In the genomic region with DNA sequence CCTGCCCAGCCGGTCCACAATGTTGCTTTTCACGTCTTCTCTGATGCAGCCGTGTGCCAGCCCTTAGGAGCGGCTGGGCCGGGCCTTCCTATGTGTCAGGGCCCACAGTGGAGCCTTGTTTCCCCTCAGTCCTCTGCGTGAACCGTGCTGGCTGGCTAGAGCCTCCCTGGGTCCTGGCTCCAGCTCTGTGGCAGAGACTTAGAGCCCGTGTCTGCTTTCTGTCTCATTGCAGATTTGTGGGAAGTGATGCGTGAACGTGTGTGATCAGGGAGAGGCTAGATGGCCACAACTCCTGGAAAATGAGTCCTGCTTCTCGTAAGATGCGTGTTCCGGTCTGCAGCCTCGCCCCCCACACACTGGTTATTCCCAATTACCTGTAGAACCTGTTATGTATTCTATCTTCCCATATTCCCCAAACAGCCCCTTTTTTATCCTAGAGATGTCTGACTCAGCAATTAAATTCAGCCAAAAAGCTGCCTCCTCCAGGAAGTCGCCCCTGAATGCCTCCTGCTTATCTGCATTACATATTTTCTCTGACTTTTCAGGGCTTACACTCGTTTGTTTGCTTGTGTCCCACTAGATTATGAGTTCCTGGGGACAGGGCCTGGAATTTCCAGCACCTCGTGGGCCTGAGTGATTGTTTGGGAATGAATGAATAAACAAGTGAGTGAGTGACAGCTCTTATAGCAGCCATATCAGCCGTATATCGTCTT, we compare ENCODE assay signal across 17 cellular contexts.
"Had no signal": no experiment of that assay in that cellular context is flagged by ENCODE, and none has a peak within 500 bp of the region (broad histone marks: within the 10 kb centered on the region; RNA-seq: fewer than 3 reads in every experiment).

No MANE protein-coding gene starts in this region.

- H3K36me3 ChIP-seq: left ventricle myocardium inferior, tibial nerve had no signal

- H3K4me1 Mint-ChIP-seq: activated naive CD8-positive, alpha-beta T cell treated with anti-CD3 and anti-CD28 coated beads for 36 hours; immature natural killer cell; stimulated activated effector memory CD8-positive, alpha-beta T cell treated with anti-CD3 and anti-CD28 coated beads, Interleukin-12 subunit alpha, Interleukin-12 subunit beta, amount 100 ng/mL, for 72 hours had no signal

- H3K27ac Mint-ChIP-seq: activated naive CD8-positive, alpha-beta T cell treated with anti-CD3 and anti-CD28 coated beads for 36 hours; immature natural killer cell; stimulated activated effector memory CD8-positive, alpha-beta T cell treated with anti-CD3 and anti-CD28 coated beads, Interleukin-12 subunit alpha, Interleukin-12 subunit beta, amount 100 ng/mL, for 72 hours; T-helper 2 cell treated with Interferon-gamma antibody and Interleukin-4, amounts not matched to agents 5 μg/mL and 100 μg/mL, for 36 hours had no signal

- DNase-seq: activated CD4-positive, alpha-beta T cell treated with anti-CD3 and anti-CD28 coated beads for 1 hour; activated CD4-positive, alpha-beta T cell treated with anti-CD3 and anti-CD28 coated beads, Interleukin-2, amount 50 U/mL, for 48 hours; activated effector memory CD4-positive, alpha-beta T cell treated with anti-CD3 and anti-CD28 coated beads, Interleukin-2, amount 50 U/mL, for 16 hours; activated naive CD8-positive, alpha-beta T cell treated with anti-CD3 and anti-CD28 coated beads for 36 hours; activated T-cell treated with anti-CD3 and anti-CD28 coated beads, Interleukin-2, amount 50 U/mL, for 4 hours; aorta; glutamatergic neuron; immature natural killer cell; left ventricle myocardium inferior; mesenchymal stem cell; right cardiac atrium had no signal

- H3K4me3 ChIP-seq: left ventricle myocardium inferior, smooth muscle cell, tibial nerve had no signal

- H3K27ac ChIP-seq: left ventricle myocardium inferior, tibial nerve had no signal

- ATAC-seq: activated T-cell treated with anti-CD3 and anti-CD28 coated beads, Interleukin-2, amount 50 U/mL, for 4 hours; right cardiac atrium; stimulated activated effector memory CD8-positive, alpha-beta T cell treated with anti-CD3 and anti-CD28 coated beads, Interleukin-12 subunit alpha, Interleukin-12 subunit beta, amount 100 ng/mL, for 72 hours had no signal

- H3K4me1 ChIP-seq: left ventricle myocardium inferior, tibial nerve had no signal

- H3K4me2 ChIP-seq: smooth muscle cell had no signal

- H3K27me3 ChIP-seq: tibial nerve had no signal

- H3K9me3 Mint-ChIP-seq: immature natural killer cell had no signal

- H3K36me3 Mint-ChIP-seq: activated naive CD8-positive, alpha-beta T cell treated with anti-CD3 and anti-CD28 coated beads for 36 hours; immature natural killer cell; stimulated activated effector memory CD8-positive, alpha-beta T cell treated with anti-CD3 and anti-CD28 coated beads, Interleukin-12 subunit alpha, Interleukin-12 subunit beta, amount 100 ng/mL, for 72 hours had no signal

- H3K4me3 Mint-ChIP-seq: activated naive CD8-positive, alpha-beta T cell treated with anti-CD3 and anti-CD28 coated beads for 36 hours; activated T-cell treated with anti-CD3 and anti-CD28 coated beads, Interleukin-2, amount 50 U/mL, for 4 hours; immature natural killer cell; neural crest cell; stimulated activated effector memory CD8-positive, alpha-beta T cell treated with anti-CD3 and anti-CD28 coated beads, Interleukin-12 subunit alpha, Interleukin-12 subunit beta, amount 100 ng/mL, for 72 hours; T-helper 2 cell treated with Interferon-gamma antibody and Interleukin-4, amounts not matched to agents 5 μg/mL and 100 μg/mL, for 36 hours had no signal

- FAIRE-seq: bronchial epithelial cell had no signal
